Comparison of ENCODE assay signal across 8 cellular contexts in the genomic region with DNA sequence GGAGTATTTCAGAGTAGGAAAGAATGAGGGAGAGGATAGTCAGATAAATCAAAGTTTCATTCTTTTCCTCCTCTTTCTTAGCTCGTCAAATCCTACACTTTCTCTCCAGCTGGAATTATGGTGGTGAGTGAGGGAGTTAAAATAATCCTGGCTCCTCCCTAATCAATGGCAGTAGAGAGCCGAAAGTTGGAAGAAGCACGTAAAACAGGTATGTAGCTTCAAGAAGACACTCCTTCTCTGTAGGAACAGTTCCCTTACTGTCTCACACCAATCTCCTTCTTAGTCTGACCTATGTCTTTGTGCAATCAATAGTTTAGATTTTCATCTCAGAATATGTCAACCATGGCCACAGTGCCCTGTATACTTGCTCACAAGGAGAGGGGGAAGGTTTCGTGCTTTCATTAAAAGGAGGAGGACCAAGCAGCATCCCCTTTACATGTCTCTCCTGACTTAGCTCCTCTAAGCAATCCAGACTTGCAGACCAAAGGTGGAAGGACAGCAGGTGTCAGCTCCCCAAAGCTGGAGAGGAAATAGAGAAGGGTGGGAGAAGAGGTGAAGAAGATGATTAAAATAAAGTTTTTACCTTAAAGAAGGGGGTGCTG. TPM values are rescaled to one million over a fixed set of nuclear protein-coding genes. Genes with fewer than 3 reads are reported as not detected.
DNase-seq lines count a peak whose midpoint lies in the region; ATAC-seq lines count a peak whose summit lies in the region.

No MANE protein-coding gene starts in this region.

- no peak for ATAC-seq in stimulated activated naive CD8-positive, alpha-beta T cell treated with anti-CD3 and anti-CD28 coated beads, Interleukin-15, amount 100 ng/mL, for 72 hours
- ATAC-seq in GM21528 (IDR thresholded peaks at IDR 0.05; ENCODE audit: low FRiP score, unreplicated experiment) (no peak), HG03095 (IDR thresholded peaks at IDR 0.05; ENCODE audit: unreplicated experiment) (no peak)

- peak overlapping the region; percentile 83 for H3K27ac Mint-ChIP-seq in activated CD4-positive, alpha-beta memory T cell treated with anti-CD3 and anti-CD28 coated beads, Interleukin-2, amount 10 ng/mL, durations not matched to agents 7 days and 5 days
- peak overlapping the region; percentile 98 to 99 for H3K27ac Mint-ChIP-seq in stimulated activated naive CD8-positive, alpha-beta T cell treated with anti-CD3 and anti-CD28 coated beads, Interleukin-15, amount 100 ng/mL, for 72 hours

- DNase-seq in DMS53 (lab: John Stamatoyannopoulos, UW): peak; percentile 61
- no peak for DNase-seq in DMS53 treated with DMSO at 0.1 percent for 48 hours (lab: John Stamatoyannopoulos, UW; ENCODE audit: unreplicated experiment)
- DNase-seq in activated CD4-positive, alpha-beta memory T cell treated with anti-CD3 and anti-CD28 coated beads, Interleukin-2, amount 10 ng/mL, durations not matched to agents 7 days and 5 days: no peak
- no peak for DNase-seq in stimulated activated naive CD8-positive, alpha-beta T cell treated with anti-CD3 and anti-CD28 coated beads, Interleukin-15, amount 100 ng/mL, for 72 hours
- DNase-seq in NCI-H1694 treated with DMSO at 0.1 percent for 48 hours (lab: John Stamatoyannopoulos, UW): no peak

- H3K9me3 Mint-ChIP-seq in activated CD4-positive, alpha-beta memory T cell treated with anti-CD3 and anti-CD28 coated beads, Interleukin-2, amount 10 ng/mL, durations not matched to agents 7 days and 5 days: no peaks in the 10 kb centered on the region
- no peaks in the 10 kb centered on the region for H3K9me3 Mint-ChIP-seq in stimulated activated naive CD8-positive, alpha-beta T cell treated with anti-CD3 and anti-CD28 coated beads, Interleukin-15, amount 100 ng/mL, for 72 hours

- H3K36me3 Mint-ChIP-seq in activated CD4-positive, alpha-beta memory T cell treated with anti-CD3 and anti-CD28 coated beads, Interleukin-2, amount 10 ng/mL, durations not matched to agents 7 days and 5 days (ENCODE audit: low read depth): peaks cover 19% of the 10 kb centered on the region

- CTCF ChIA-PET in activated CD4-positive, alpha-beta memory T cell treated with anti-CD3 and anti-CD28 coated beads, Interleukin-2, amount 10 ng/mL, durations not matched to agents 7 days and 5 days (lab: Charles Lee): interaction anchor here (0.5 to 3.0 kb wide), 19 partner anchors 9 to 444 kb away, joined by 3 to 56 read pairs (median 3); a partner anchor contains a TSS

- H3K27me3 Mint-ChIP-seq in activated CD4-positive, alpha-beta memory T cell treated with anti-CD3 and anti-CD28 coated beads, Interleukin-2, amount 10 ng/mL, durations not matched to agents 7 days and 5 days: no peaks in the 10 kb centered on the region
- no peaks in the 10 kb centered on the region for H3K27me3 Mint-ChIP-seq in stimulated activated naive CD8-positive, alpha-beta T cell treated with anti-CD3 and anti-CD28 coated beads, Interleukin-15, amount 100 ng/mL, for 72 hours

- peak overlapping the region; percentile 93 for H3K4me3 Mint-ChIP-seq in activated CD4-positive, alpha-beta memory T cell treated with anti-CD3 and anti-CD28 coated beads, Interleukin-2, amount 10 ng/mL, durations not matched to agents 7 days and 5 days
- H3K4me3 Mint-ChIP-seq in stimulated activated naive CD8-positive, alpha-beta T cell treated with anti-CD3 and anti-CD28 coated beads, Interleukin-15, amount 100 ng/mL, for 72 hours: peak overlapping the region; percentile 98 to 100

- peaks cover 2% of the 10 kb centered on the region for H3K9me3 ChIP-seq in iPS-18c (ENCODE audit: control insufficient read depth, insufficient read depth, low read length)

- H3K4me1 Mint-ChIP-seq in activated CD4-positive, alpha-beta memory T cell treated with anti-CD3 and anti-CD28 coated beads, Interleukin-2, amount 10 ng/mL, durations not matched to agents 7 days and 5 days: peaks cover 77% of the 10 kb centered on the region
- peaks cover 96% of the 10 kb centered on the region for H3K4me1 Mint-ChIP-seq in stimulated activated naive CD8-positive, alpha-beta T cell treated with anti-CD3 and anti-CD28 coated beads, Interleukin-15, amount 100 ng/mL, for 72 hours

- H3K4me3 ChIP-seq in iPS-18c (ENCODE audit: insufficient read depth, low read depth, low read length): peak overlapping the region; percentile 50

- POLR2A ChIA-PET in activated CD4-positive, alpha-beta memory T cell treated with anti-CD3 and anti-CD28 coated beads, Interleukin-2, amount 10 ng/mL, durations not matched to agents 7 days and 5 days (lab: Charles Lee): interaction anchor here (0.6 to 3.4 kb wide), 24 partner anchors 9 to 737 kb away, joined by 3 to 35 read pairs (median 5); a partner anchor contains a TSS

RNA-seq across cellular contexts. Expression of a gene that starts 0.9 kb away (rescaled TPM):
- total RNA-seq in activated CD4-positive, alpha-beta memory T cell treated with anti-CD3 and anti-CD28 coated beads, Interleukin-2, amount 10 ng/mL, durations not matched to agents 7 days and 5 days: 10 to 100 TPM; 19.9 to 20.5 TPM

RNA-seq across cellular contexts. Expression of a gene that starts 2.4 kb away (rescaled TPM):
- 10 to 100 TPM; 13.8 to 16.6 TPM for total RNA-seq in activated CD4-positive, alpha-beta memory T cell treated with anti-CD3 and anti-CD28 coated beads, Interleukin-2, amount 10 ng/mL, durations not matched to agents 7 days and 5 days

RNA-seq across cellular contexts. Expression of a gene that starts 23.7 kb away (rescaled TPM):
- not detected for total RNA-seq in activated CD4-positive, alpha-beta memory T cell treated with anti-CD3 and anti-CD28 coated beads, Interleukin-2, amount 10 ng/mL, durations not matched to agents 7 days and 5 days

RNA-seq across cellular contexts. Expression of a gene that starts 30.6 kb away (rescaled TPM):
- 1 to 10 TPM in 1 of 2 experiments, under 1 TPM in 1; 0.98 to 1.2 TPM for total RNA-seq in activated CD4-positive, alpha-beta memory T cell treated with anti-CD3 and anti-CD28 coated beads, Interleukin-2, amount 10 ng/mL, durations not matched to agents 7 days and 5 days

RNA-seq across cellular contexts. Expression of a gene that starts 31.2 kb away (rescaled TPM):
- 100 to 1,000 TPM; 177 to 181 TPM for total RNA-seq in activated CD4-positive, alpha-beta memory T cell treated with anti-CD3 and anti-CD28 coated beads, Interleukin-2, amount 10 ng/mL, durations not matched to agents 7 days and 5 days
